In the genomic region with DNA sequence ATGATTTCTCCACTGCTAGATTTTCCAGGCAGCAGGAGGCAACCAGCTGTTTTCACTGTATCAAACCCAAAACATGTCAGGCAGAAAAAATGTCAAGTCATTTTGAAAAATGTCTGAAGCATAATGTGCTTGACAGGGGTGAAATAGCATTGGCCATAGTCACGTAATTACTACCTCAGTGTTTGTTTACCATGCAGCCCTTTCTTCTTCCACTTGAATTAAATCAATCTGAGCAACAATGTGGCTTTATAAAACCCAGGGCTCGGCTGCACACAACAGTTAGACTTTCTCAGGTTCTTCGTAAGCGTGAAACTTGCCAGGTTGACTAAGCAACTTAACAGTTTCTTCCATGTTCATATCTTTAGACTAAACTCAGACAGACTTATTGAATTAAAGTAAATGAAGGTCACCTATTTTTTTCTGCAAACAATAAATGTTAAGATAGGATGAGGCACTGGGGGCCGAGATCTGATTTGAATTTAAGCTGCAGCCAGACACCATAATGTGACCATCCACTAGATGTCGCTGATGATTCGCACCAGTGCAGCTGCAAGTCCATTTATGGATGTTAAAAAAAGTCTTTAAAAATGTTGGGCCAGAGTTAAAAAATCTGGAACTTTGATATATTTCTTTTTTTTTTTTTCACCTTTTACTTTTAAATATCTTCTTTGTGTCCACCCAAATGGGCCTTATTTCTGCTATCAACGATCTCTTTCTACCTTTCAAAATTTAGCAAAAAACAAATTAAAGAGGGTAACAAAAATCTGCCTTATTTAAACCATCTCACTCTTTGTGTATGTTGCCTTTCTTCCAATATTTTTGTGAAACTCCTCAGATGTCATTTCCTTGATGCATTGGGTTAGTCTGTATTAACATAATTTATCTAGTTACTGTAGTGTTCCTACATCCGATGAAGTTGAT, we compare ENCODE assay signal across 1 cellular context.
TF ChIP-seq lines count a peak whose summit lies in the region.

No MANE protein-coding gene starts in this region.

TF ChIP-seq in liver, 16 proteins besides CTCF, POLR2A, EP300 and RAD21 (continued from another document):
- TF ChIP-seq ZBTB33 (IDR thresholded peaks at IDR 0.05), result no peak
- TF ChIP-seq, protein P1, sequence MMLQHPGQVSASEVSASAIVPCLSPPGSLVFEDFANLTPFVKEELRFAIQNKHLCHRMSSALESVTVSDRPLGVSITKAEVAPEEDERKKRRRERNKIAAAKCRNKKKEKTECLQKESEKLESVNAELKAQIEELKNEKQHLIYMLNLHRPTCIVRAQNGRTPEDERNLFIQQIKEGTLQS (IDR thresholded peaks at IDR 0.05), result no peak
